1 cellular context compared by ENCODE assay signal in the genomic region with DNA sequence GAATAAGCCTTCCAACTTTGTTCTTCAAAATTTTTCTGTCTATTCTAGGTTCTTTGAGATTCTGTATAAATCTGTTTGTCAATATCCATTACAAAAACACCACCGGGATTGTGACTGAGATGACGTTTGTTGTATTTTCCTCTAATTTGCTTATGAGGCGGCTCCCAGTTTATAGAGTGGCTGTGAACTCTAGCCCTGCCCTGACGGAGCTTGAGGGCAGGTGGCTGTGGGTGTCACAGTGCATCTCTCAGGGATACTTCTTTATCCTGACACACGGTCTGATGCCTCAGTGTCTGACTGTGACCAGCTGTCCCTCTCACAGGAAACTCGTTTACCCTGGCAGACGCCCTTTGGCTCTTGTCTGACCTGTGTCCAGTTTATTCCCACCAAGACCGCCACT.
TF ChIP-seq lines count a peak whose summit lies in the region.

No MANE protein-coding gene starts in this region.

TF ChIP-seq in K562, 482 proteins besides CTCF, POLR2A, EP300 and RAD21 (continued from another document):
- TF ChIP-seq, protein P1, sequence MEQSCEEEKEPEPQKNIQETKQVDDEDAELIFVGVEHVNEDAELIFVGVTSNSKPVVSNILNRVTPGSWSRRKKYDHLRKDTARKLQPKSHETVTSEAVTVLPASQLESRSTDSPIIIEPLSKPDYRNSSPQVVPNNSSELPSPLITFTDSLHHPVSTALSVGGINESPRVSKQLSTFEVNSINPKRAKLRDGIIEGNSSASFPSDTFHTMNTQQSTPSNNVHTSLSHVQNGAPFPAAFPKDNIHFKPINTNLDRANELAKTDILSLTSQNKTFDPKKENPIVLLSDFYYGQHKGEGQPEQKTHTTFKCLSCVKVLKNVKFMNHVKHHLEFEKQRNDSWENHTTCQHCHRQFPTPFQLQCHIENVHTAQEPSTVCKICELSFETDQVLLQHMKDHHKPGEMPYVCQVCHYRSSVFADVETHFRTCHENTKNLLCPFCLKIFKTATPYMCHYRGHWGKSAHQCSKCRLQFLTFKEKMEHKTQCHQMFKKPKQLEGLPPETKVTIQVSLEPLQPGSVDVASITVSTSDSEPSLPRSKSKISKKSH (CRISPR knock-in tag; IDR thresholded peaks at IDR 0.05), result no peak
- TF ChIP-seq SIRT6 (IDR thresholded peaks at IDR 0.05; ENCODE audit: low read depth, low read length) (no peak), POLR3G (IDR thresholded peaks at IDR 0.05; ENCODE audit: extremely low read depth, insufficient read length, insufficient replicate concordance) (no peak)
TF ChIP-seq in K562: peak in this region for 0.
